ENCODE assay signal across 1 cellular context in the genomic region with DNA sequence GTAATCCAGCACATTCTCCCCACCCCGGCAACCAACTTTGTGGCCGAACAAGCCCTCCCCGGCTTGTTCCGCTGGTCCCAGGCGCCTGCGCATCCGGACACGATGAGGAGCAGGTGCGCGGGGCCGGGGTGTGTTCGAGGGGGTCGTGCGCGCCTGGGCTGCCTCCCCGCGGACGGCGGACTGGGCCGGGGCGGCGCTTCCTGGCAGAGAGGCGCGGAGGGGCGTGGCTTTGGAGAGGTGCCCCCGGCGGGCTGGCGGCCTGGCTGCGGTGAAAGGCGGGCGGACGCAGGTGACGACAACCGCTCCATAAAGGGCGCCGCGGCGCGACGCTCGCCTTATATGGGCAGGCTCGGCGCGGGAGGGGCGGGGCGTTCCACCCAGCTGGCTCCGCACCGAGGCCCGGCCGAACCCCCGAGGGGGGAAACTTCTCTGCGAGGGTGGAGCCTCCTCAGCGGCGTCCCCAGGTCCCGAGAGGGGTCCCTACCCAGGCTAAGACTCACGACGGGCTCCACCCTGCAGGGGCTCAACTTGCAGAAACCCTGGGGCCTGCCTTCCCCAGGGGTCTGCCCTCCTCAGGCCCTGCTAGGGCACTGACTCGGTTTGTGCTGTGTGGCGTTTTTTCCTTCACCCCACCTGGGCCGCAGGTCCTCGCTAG.
TF ChIP-seq lines count a peak whose summit lies in the region.

No MANE protein-coding gene starts in this region.

TF ChIP-seq in H1, 55 proteins besides CTCF, POLR2A, EP300 and RAD21:
- TF ChIP-seq MAFK (IDR thresholded peaks at IDR 0.05; ENCODE audit: low read depth, low read length) (no peak), NRF1 (IDR thresholded peaks at IDR 0.05; ENCODE audit: low read depth, low read length) (peak; percentile 57), BRCA1 (IDR thresholded peaks at IDR 0.05; ENCODE audit: low read depth, low read length) (no peak), KDM5A (IDR thresholded peaks at IDR 0.05; ENCODE audit: low read length) (no peak), CHD2 (IDR thresholded peaks at IDR 0.05; ENCODE audit: low read length) (no peak), SP4 (IDR thresholded peaks at IDR 0.05; ENCODE audit: low read length) (no peak), CREB1 (IDR thresholded peaks at IDR 0.05) (peak; percentile 79), POLR2AphosphoS5 (IDR thresholded peaks at IDR 0.05; ENCODE audit: low read depth, low read length) (peak; percentile 87), SUZ12 (IDR thresholded peaks at IDR 0.05; ENCODE audit: low read length) (no peak), PHF8 (conservative IDR thresholded peaks at IDR 0.05; ENCODE audit: low read depth, low read length) (peak; percentile 13; the same call in 1 of the 2 replicates), TAF7 (optimal IDR thresholded peaks at IDR 0.05; ENCODE audit: borderline replicate concordance, low read depth, low read length) (peak; percentile 80), KDM4A (IDR thresholded peaks at IDR 0.05; ENCODE audit: low read depth, low read length, severe bottlenecking) (peak; percentile 53), SP2 (IDR thresholded peaks at IDR 0.05; ENCODE audit: low read length) (no peak), FOSL1 (IDR thresholded peaks at IDR 0.05; ENCODE audit: insufficient read depth, low read depth, low read length) (no peak), SIX5 (IDR thresholded peaks at IDR 0.05; ENCODE audit: low read depth, low read length) (no peak), SRF (IDR thresholded peaks at IDR 0.05; ENCODE audit: low read depth, low read length) (peak; percentile 100), BCL11A (IDR thresholded peaks at IDR 0.05; ENCODE audit: low read depth in 2 of 2, low read length in 2 of 2) (no peak), BACH1 (IDR thresholded peaks at IDR 0.05; ENCODE audit: low read length) (no peak), RBBP5 (IDR thresholded peaks at IDR 0.05; ENCODE audit: borderline replicate concordance, low read depth, low read length) (peak; percentile 48; the same call in 1 of the 2 replicates), RNF2 (IDR thresholded peaks at IDR 0.05; ENCODE audit: borderline replicate concordance, low read depth, low read length, missing control alignments, poor library complexity, severe bottlenecking) (no peak), NANOG (IDR thresholded peaks at IDR 0.05; ENCODE audit: insufficient read depth, low read depth, low read length, poor library complexity, severe bottlenecking) (no peak), HDAC2 (IDR thresholded peaks at IDR 0.05; ENCODE audit: borderline replicate concordance in 1 of 2, low read depth in 2 of 2, low read length in 2 of 2) (0 out of 4 replicates have a peak, but pooled peaks of 1 of the 2 experiments have one; percentile 8), TBP (IDR thresholded peaks at IDR 0.05; ENCODE audit: low read depth, low read length) (peak; percentile 76; the same call in 1 of the 2 replicates), ASH2L (IDR thresholded peaks at IDR 0.05; ENCODE audit: low read length) (peak; percentile 26), TAF1 (IDR thresholded peaks at IDR 0.05; ENCODE audit: low read depth, low read length) (peak; percentile 76), JUND (IDR thresholded peaks at IDR 0.05; ENCODE audit: low read length) (no peak), JUN (IDR thresholded peaks at IDR 0.05; ENCODE audit: low read depth, low read length) (0 out of 2 replicates have a peak, but pooled peaks have one; percentile 10), GTF2F1 (IDR thresholded peaks at IDR 0.05; ENCODE audit: borderline replicate concordance, low read depth, low read length) (peak; percentile 47; the same call in 1 of the 2 replicates)
- TF ChIP-seq, protein P1, sequence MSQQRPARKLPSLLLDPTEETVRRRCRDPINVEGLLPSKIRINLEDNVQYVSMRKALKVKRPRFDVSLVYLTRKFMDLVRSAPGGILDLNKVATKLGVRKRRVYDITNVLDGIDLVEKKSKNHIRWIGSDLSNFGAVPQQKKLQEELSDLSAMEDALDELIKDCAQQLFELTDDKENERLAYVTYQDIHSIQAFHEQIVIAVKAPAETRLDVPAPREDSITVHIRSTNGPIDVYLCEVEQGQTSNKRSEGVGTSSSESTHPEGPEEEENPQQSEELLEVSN (IDR thresholded peaks at IDR 0.05) = peak; percentile 72
- TF ChIP-seq, protein P2, sequence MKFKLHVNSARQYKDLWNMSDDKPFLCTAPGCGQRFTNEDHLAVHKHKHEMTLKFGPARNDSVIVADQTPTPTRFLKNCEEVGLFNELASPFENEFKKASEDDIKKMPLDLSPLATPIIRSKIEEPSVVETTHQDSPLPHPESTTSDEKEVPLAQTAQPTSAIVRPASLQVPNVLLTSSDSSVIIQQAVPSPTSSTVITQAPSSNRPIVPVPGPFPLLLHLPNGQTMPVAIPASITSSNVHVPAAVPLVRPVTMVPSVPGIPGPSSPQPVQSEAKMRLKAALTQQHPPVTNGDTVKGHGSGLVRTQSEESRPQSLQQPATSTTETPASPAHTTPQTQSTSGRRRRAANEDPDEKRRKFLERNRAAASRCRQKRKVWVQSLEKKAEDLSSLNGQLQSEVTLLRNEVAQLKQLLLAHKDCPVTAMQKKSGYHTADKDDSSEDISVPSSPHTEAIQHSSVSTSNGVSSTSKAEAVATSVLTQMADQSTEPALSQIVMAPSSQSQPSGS (IDR thresholded peaks at IDR 0.05; ENCODE audit: low read length) = no peak
- TF ChIP-seq, protein P3, sequence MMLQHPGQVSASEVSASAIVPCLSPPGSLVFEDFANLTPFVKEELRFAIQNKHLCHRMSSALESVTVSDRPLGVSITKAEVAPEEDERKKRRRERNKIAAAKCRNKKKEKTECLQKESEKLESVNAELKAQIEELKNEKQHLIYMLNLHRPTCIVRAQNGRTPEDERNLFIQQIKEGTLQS (IDR thresholded peaks at IDR 0.05; ENCODE audit: insufficient read depth, low read depth, low read length) = no peak
- TF ChIP-seq, protein P4, sequence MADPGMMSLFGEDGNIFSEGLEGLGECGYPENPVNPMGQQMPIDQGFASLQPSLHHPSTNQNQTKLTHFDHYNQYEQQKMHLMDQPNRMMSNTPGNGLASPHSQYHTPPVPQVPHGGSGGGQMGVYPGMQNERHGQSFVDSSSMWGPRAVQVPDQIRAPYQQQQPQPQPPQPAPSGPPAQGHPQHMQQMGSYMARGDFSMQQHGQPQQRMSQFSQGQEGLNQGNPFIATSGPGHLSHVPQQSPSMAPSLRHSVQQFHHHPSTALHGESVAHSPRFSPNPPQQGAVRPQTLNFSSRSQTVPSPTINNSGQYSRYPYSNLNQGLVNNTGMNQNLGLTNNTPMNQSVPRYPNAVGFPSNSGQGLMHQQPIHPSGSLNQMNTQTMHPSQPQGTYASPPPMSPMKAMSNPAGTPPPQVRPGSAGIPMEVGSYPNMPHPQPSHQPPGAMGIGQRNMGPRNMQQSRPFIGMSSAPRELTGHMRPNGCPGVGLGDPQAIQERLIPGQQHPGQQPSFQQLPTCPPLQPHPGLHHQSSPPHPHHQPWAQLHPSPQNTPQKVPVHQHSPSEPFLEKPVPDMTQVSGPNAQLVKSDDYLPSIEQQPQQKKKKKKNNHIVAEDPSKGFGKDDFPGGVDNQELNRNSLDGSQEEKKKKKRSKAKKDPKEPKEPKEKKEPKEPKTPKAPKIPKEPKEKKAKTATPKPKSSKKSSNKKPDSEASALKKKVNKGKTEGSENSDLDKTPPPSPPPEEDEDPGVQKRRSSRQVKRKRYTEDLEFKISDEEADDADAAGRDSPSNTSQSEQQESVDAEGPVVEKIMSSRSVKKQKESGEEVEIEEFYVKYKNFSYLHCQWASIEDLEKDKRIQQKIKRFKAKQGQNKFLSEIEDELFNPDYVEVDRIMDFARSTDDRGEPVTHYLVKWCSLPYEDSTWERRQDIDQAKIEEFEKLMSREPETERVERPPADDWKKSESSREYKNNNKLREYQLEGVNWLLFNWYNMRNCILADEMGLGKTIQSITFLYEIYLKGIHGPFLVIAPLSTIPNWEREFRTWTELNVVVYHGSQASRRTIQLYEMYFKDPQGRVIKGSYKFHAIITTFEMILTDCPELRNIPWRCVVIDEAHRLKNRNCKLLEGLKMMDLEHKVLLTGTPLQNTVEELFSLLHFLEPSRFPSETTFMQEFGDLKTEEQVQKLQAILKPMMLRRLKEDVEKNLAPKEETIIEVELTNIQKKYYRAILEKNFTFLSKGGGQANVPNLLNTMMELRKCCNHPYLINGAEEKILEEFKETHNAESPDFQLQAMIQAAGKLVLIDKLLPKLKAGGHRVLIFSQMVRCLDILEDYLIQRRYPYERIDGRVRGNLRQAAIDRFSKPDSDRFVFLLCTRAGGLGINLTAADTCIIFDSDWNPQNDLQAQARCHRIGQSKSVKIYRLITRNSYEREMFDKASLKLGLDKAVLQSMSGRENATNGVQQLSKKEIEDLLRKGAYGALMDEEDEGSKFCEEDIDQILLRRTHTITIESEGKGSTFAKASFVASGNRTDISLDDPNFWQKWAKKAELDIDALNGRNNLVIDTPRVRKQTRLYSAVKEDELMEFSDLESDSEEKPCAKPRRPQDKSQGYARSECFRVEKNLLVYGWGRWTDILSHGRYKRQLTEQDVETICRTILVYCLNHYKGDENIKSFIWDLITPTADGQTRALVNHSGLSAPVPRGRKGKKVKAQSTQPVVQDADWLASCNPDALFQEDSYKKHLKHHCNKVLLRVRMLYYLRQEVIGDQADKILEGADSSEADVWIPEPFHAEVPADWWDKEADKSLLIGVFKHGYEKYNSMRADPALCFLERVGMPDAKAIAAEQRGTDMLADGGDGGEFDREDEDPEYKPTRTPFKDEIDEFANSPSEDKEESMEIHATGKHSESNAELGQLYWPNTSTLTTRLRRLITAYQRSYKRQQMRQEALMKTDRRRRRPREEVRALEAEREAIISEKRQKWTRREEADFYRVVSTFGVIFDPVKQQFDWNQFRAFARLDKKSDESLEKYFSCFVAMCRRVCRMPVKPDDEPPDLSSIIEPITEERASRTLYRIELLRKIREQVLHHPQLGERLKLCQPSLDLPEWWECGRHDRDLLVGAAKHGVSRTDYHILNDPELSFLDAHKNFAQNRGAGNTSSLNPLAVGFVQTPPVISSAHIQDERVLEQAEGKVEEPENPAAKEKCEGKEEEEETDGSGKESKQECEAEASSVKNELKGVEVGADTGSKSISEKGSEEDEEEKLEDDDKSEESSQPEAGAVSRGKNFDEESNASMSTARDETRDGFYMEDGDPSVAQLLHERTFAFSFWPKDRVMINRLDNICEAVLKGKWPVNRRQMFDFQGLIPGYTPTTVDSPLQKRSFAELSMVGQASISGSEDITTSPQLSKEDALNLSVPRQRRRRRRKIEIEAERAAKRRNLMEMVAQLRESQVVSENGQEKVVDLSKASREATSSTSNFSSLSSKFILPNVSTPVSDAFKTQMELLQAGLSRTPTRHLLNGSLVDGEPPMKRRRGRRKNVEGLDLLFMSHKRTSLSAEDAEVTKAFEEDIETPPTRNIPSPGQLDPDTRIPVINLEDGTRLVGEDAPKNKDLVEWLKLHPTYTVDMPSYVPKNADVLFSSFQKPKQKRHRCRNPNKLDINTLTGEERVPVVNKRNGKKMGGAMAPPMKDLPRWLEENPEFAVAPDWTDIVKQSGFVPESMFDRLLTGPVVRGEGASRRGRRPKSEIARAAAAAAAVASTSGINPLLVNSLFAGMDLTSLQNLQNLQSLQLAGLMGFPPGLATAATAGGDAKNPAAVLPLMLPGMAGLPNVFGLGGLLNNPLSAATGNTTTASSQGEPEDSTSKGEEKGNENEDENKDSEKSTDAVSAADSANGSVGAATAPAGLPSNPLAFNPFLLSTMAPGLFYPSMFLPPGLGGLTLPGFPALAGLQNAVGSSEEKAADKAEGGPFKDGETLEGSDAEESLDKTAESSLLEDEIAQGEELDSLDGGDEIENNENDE (IDR thresholded peaks at IDR 0.05; ENCODE audit: insufficient replicate concordance, low read length) = no peak
- TF ChIP-seq, protein P5, sequence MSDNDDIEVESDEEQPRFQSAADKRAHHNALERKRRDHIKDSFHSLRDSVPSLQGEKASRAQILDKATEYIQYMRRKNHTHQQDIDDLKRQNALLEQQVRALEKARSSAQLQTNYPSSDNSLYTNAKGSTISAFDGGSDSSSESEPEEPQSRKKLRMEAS (IDR thresholded peaks at IDR 0.05) = peak; percentile 88
